In the genomic region with DNA sequence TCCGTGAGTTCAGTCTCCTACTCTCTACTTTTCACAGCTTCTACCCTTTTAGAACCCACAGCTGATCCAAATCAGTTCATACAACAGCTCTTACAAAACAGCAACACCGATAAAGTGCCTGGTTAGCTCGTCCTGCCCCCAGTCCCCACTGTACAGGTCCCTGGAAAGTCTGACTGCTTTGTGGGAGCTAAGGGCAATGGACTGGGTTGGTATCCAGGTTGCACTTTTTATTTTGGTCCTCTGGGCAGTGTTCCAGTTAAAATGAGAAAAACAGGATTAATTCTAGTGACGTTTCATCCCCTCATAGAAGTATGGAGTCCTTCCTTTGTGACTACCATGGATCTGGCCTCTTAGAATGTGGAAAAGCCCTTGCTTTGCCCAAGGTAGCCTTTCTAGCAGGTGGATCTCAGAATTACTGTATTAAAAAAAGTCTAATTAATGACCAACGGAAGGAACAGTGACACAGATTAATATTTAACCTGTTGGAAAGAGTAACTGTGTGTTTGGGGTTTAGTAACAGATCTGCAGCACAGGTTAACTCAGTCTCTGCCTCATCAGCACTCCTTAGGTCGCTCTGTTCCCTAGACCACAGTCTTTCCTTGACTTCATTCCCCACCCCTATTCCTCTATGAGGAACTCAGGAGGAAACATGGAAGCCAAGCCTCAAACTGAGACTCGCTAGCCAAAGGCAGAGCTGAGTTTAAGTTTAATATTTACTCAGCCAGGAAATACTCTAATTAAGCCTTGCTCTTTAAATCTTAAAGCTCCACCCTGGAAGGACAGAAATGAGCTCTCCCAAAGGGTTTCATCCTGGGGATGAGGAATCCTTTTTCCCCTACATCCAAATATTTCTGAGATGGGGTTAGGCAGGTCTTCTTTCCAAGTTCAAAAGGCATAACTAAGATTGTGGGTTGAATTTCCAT, we compare ENCODE assay signal across 1 cellular context.
TF ChIP-seq lines count a peak whose summit lies in the region.

No MANE protein-coding gene starts in this region.

TF ChIP-seq in GM23338, 12 proteins besides CTCF, POLR2A, EP300 and RAD21 (continued from another document):
- TF ChIP-seq EZH2 (IDR thresholded peaks at IDR 0.05; ENCODE audit: low read depth, unreplicated experiment) = no peak
- no peak for TF ChIP-seq NANOG (IDR thresholded peaks at IDR 0.05; ENCODE audit: borderline replicate concordance)
- TF ChIP-seq, protein P1, sequence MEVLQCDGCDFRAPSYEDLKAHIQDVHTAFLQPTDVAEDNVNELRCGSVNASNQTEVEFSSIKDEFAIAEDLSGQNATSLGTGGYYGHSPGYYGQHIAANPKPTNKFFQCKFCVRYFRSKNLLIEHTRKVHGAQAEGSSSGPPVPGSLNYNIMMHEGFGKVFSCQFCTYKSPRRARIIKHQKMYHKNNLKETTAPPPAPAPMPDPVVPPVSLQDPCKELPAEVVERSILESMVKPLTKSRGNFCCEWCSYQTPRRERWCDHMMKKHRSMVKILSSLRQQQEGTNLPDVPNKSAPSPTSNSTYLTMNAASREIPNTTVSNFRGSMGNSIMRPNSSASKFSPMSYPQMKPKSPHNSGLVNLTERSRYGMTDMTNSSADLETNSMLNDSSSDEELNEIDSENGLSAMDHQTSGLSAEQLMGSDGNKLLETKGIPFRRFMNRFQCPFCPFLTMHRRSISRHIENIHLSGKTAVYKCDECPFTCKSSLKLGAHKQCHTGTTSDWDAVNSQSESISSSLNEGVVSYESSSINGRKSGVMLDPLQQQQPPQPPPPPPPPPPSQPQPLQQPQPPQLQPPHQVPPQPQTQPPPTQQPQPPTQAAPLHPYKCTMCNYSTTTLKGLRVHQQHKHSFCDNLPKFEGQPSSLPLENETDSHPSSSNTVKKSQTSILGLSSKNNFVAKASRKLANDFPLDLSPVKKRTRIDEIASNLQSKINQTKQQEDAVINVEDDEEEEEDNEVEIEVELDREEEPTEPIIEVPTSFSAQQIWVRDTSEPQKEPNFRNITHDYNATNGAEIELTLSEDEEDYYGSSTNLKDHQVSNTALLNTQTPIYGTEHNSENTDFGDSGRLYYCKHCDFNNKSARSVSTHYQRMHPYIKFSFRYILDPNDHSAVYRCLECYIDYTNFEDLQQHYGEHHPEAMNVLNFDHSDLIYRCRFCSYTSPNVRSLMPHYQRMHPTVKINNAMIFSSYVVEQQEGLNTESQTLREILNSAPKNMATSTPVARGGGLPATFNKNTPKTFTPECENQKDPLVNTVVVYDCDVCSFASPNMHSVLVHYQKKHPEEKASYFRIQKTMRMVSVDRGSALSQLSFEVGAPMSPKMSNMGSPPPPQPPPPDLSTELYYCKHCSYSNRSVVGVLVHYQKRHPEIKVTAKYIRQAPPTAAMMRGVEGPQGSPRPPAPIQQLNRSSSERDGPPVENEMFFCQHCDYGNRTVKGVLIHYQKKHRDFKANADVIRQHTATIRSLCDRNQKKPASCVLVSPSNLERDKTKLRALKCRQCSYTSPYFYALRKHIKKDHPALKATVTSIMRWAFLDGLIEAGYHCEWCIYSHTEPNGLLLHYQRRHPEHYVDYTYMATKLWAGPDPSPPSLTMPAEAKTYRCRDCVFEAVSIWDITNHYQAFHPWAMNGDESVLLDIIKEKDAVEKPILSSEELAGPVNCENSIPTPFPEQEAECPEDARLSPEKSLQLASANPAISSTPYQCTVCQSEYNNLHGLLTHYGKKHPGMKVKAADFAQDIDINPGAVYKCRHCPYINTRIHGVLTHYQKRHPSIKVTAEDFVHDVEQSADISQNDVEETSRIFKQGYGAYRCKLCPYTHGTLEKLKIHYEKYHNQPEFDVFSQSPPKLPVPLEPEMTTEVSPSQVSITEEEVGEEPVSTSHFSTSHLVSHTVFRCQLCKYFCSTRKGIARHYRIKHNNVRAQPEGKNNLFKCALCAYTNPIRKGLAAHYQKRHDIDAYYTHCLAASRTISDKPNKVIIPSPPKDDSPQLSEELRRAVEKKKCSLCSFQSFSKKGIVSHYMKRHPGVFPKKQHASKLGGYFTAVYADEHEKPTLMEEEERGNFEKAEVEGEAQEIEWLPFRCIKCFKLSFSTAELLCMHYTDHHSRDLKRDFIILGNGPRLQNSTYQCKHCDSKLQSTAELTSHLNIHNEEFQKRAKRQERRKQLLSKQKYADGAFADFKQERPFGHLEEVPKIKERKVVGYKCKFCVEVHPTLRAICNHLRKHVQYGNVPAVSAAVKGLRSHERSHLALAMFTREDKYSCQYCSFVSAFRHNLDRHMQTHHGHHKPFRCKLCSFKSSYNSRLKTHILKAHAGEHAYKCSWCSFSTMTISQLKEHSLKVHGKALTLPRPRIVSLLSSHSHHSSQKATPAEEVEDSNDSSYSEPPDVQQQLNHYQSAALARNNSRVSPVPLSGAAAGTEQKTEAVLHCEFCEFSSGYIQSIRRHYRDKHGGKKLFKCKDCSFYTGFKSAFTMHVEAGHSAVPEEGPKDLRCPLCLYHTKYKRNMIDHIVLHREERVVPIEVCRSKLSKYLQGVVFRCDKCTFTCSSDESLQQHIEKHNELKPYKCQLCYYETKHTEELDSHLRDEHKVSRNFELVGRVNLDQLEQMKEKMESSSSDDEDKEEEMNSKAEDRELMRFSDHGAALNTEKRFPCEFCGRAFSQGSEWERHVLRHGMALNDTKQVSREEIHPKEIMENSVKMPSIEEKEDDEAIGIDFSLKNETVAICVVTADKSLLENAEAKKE (CRISPR knock-in tag; IDR thresholded peaks at IDR 0.05) = no peak
- TF ChIP-seq JUNB (IDR thresholded peaks at IDR 0.05; ENCODE audit: unreplicated experiment) = no peak
- no peak for TF ChIP-seq ZNF331 (CRISPR knock-in tag; IDR thresholded peaks at IDR 0.05; ENCODE audit: low read depth)
- TF ChIP-seq CREB1 (CRISPR knock-in tag; IDR thresholded peaks at IDR 0.05; ENCODE audit: low read depth) = no peak
- no peak for TF ChIP-seq EZH2phosphoT487 (IDR thresholded peaks at IDR 0.05; ENCODE audit: unreplicated experiment)
- TF ChIP-seq ZNF114 (CRISPR knock-in tag; IDR thresholded peaks at IDR 0.05) = no peak
- TF ChIP-seq, protein P2, sequence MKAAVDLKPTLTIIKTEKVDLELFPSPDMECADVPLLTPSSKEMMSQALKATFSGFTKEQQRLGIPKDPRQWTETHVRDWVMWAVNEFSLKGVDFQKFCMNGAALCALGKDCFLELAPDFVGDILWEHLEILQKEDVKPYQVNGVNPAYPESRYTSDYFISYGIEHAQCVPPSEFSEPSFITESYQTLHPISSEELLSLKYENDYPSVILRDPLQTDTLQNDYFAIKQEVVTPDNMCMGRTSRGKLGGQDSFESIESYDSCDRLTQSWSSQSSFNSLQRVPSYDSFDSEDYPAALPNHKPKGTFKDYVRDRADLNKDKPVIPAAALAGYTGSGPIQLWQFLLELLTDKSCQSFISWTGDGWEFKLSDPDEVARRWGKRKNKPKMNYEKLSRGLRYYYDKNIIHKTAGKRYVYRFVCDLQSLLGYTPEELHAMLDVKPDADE (IDR thresholded peaks at IDR 0.05) = no peak
